ENCODE assay signal across 11 cellular contexts in the genomic region with DNA sequence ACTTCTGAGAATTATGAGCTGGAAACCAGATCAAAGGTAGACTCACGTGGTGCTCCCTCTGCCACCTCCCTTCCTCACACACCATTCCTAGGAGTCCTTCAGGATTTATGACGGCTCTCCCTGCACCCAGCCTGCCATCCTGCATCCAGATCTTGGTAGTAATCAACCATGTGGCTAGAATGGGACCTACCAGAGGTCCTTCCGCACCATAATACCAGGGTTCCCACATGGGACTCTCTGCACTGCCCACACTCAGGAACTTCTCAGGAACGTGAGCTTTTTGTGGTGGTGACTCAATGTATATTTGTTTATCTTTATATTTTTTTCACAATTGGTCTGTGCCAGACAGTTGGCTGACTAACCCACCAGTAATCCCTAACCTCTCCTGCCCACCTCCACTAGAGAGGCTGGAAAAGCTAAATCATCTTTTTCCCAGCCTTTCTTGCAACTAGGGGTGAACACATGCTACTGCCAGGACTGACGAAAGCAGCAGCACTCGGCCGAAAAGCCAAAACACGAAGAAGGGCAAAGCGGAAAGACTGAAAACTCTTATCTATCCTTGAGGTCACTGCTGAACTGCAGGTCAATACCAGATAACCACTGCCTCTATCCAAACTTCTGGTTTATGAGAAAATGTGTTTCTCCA.
DNase-seq lines count a peak whose midpoint lies in the region; ATAC-seq and FAIRE-seq lines count a peak whose summit lies in the region.
"Had no signal": no experiment of that assay in that cellular context is flagged by ENCODE, and none has a peak within 500 bp of the region (broad histone marks: within the 10 kb centered on the region; RNA-seq: fewer than 3 reads in every experiment).

No MANE protein-coding gene starts in this region.

- intact Hi-C loops in activated CD4-positive, alpha-beta T cell treated with anti-CD3 and anti-CD28 coated beads, Interleukin-2, amount 10 ng/mL, durations not matched to agents 24 days and 14 days (cut with micrococcal nuclease): no loop called here

- H3K27ac Mint-ChIP-seq in activated CD4-positive, alpha-beta T cell treated with anti-CD3 and anti-CD28 coated beads, Interleukin-2, amount 10 ng/mL, durations not matched to agents 24 days and 14 days: peak overlapping the region; percentile 94

- no peaks in the 10 kb centered on the region for H3K9me3 ChIP-seq in small intestine (ENCODE audit: control insufficient read depth, low read depth)
- H3K9me3 ChIP-seq: heart left ventricle had no signal

- WGBS in small intestine, 3 donors: 67 to 77% (median 72%) methylated on average over 9 of the region's 9 CpGs

- peaks cover 0 to 2% of the 10 kb centered on the region in 2 donors for H3K4me1 ChIP-seq in small intestine (ENCODE audit: control insufficient read depth in 2 of 2, insufficient read depth in 1 of 2, low read depth in 1 of 2, low read length in 1 of 2)

- peaks cover 42% of the 10 kb centered on the region for H3K36me3 Mint-ChIP-seq in activated CD4-positive, alpha-beta T cell treated with anti-CD3 and anti-CD28 coated beads, Interleukin-2, amount 10 ng/mL, durations not matched to agents 24 days and 14 days (ENCODE audit: low read depth)

- no peak overlapping the region for H3K4me3 ChIP-seq in small intestine (ENCODE audit: low read depth in 1 of 2, low read length in 2 of 2)
- H3K4me3 ChIP-seq: heart left ventricle had no signal

- peaks cover 76% of the 10 kb centered on the region for H3K4me1 Mint-ChIP-seq in activated CD4-positive, alpha-beta T cell treated with anti-CD3 and anti-CD28 coated beads, Interleukin-2, amount 10 ng/mL, durations not matched to agents 24 days and 14 days

- no peaks in the 10 kb centered on the region for H3K27me3 ChIP-seq in small intestine (ENCODE audit: control insufficient read depth in 2 of 2, insufficient read depth in 2 of 2, low read length in 2 of 2)
- H3K27me3 ChIP-seq: heart left ventricle had no signal

- no peaks in the 10 kb centered on the region for H3K36me3 ChIP-seq in small intestine (ENCODE audit: control insufficient read depth in 2 of 2, insufficient read depth in 2 of 2, low read length in 2 of 2)
- H3K36me3 ChIP-seq: heart left ventricle had no signal

- ATAC-seq in HG02840 (IDR thresholded peaks at IDR 0.05; ENCODE audit: low FRiP score, unreplicated experiment): no peak
- no peak for ATAC-seq in HG03175 (IDR thresholded peaks at IDR 0.05; ENCODE audit: unreplicated experiment)
- ATAC-seq: heart left ventricle had no signal

- FAIRE-seq in RCC 7860 (lab: Jason Lieb, UNC): peak; percentile 87
- FAIRE-seq in small intestine (lab: Jason Lieb, UNC): no peak

- H3K27ac ChIP-seq in small intestine (ENCODE audit: low read depth in 1 of 2, low read length in 1 of 2): no peak overlapping the region
- H3K27ac ChIP-seq: C4-2B, heart left ventricle had no signal

- H3K4me3 Mint-ChIP-seq in activated CD4-positive, alpha-beta T cell treated with anti-CD3 and anti-CD28 coated beads, Interleukin-2, amount 10 ng/mL, durations not matched to agents 24 days and 14 days: peak overlapping the region; percentile 65

- peaks cover 3% of the 10 kb centered on the region for H3K9me3 Mint-ChIP-seq in activated CD4-positive, alpha-beta T cell treated with anti-CD3 and anti-CD28 coated beads, Interleukin-2, amount 10 ng/mL, durations not matched to agents 24 days and 14 days

- no peaks in the 10 kb centered on the region for H3K27me3 Mint-ChIP-seq in activated CD4-positive, alpha-beta T cell treated with anti-CD3 and anti-CD28 coated beads, Interleukin-2, amount 10 ng/mL, durations not matched to agents 24 days and 14 days

- no peak for DNase-seq in activated CD4-positive, alpha-beta T cell treated with anti-CD3 and anti-CD28 coated beads, Interleukin-2, amount 10 ng/mL, durations not matched to agents 24 days and 14 days
- no peak for DNase-seq in activated CD4-positive, alpha-beta T cell treated with anti-CD3 and anti-CD28 coated beads, Interleukin-2, amount 50 U/mL, for 4 hours
- DNase-seq in RCC 7860 (ENCODE audit: low spot score) (peak; percentile 94), dedifferentiated amniotic fluid mesenchymal stem cell (ENCODE audit: extremely low spot score) (peak; percentile 84), small intestine (peak; percentile 18), NCI-H526 (lab: John Stamatoyannopoulos, UW) (no peak)
- DNase-seq: heart left ventricle, KBM-7 had no signal

Comparison
In these comparisons a context has a peak if more than half of its experiments do, and no peak if none do; other contexts are left out.
1. DNase-seq: peak in RCC 7860 (single experiment), dedifferentiated amniotic fluid mesenchymal stem cell (single experiment) and small intestine (single experiment); none in activated CD4-positive, alpha-beta T cell treated with anti-CD3 and anti-CD28 coated beads, Interleukin-2, amount 10 ng/mL, durations not matched to agents 24 days and 14 days (single experiment), activated CD4-positive, alpha-beta T cell treated with anti-CD3 and anti-CD28 coated beads, Interleukin-2, amount 50 U/mL, for 4 hours (0 of 2) and NCI-H526 (0 of 2).